Comparison of ENCODE assay signal across 8 cellular contexts in genomic region chr16:67399218-67399733, GRCh38. TPM values are rescaled to one million over a fixed set of nuclear protein-coding genes. Genes with fewer than 3 reads are reported as not detected.
DNase-seq lines count a peak whose midpoint lies in the region; ATAC-seq, FAIRE-seq and TF ChIP-seq lines count a peak whose summit lies in the region.

No MANE protein-coding gene starts in this region.

- no peaks in the 10 kb centered on the region for H3K79me2 ChIP-seq in mammary epithelial cell (ENCODE audit: insufficient read depth, low read length)
- no peaks in the 10 kb centered on the region for H3K79me2 ChIP-seq in parathyroid adenoma

- ATAC-seq in HG03520 (IDR thresholded peaks at IDR 0.05; ENCODE audit: unreplicated experiment), result no peak
- ATAC-seq in GM19328 (IDR thresholded peaks at IDR 0.05; ENCODE audit: unreplicated experiment), result no peak

- H4K20me1 ChIP-seq in mammary epithelial cell (ENCODE audit: insufficient read depth, low read length), result no peaks in the 10 kb centered on the region

- dilution Hi-C loops in mammary epithelial cell (cut with HindIII; ENCODE audit: low sequenced_read_pairs), result no loop called here

- in situ Hi-C loops in mammary epithelial cell (cut with MboI; ENCODE audit: low sequenced_read_pairs in 2 of 2), result no loop called here

- no peak for DNase-seq in breast epithelium (ENCODE audit: low spot score in 2 of 2)
- DNase-seq in mammary epithelial cell, result no peak
- DNase-seq in activated T-cell treated with anti-CD3 and anti-CD28 coated beads for 48 hours (ENCODE audit: low read depth), result peak; percentile 66
- DNase-seq in frontal cortex (ENCODE audit: low spot score in 2 of 2), result peak; percentile 72 to 78
- no peak for DNase-seq in NCI-H1105 treated with DMSO at 0.1 percent for 48 hours (lab: John Stamatoyannopoulos, UW)

- no peaks in the 10 kb centered on the region for H3K36me3 ChIP-seq in breast epithelium
- H3K36me3 ChIP-seq in mammary epithelial cell (ENCODE audit: insufficient read depth, low read length), result no peaks in the 10 kb centered on the region
- no peaks in the 10 kb centered on the region for H3K36me3 ChIP-seq in parathyroid adenoma (ENCODE audit: control insufficient read depth, insufficient read depth, low read length)

- CTCF ChIA-PET in mammary epithelial cell (lab: Charles Lee; ENCODE audit: low non-redundant PET), result interaction anchor here (0.8 kb wide), 1 partner anchor 72 kb away, joined by 3 read pairs; no protein-coding TSS in a partner anchor

- H3K9ac ChIP-seq in mammary epithelial cell (ENCODE audit: insufficient read depth, low read length) (no peak overlapping the region), parathyroid adenoma (no peak overlapping the region)

- H3K27ac ChIP-seq in breast epithelium (peak overlapping the region in 1 of 2 donors; percentile 86), mammary epithelial cell (ENCODE audit: insufficient read depth, low read depth, low read length) (no peak overlapping the region), parathyroid adenoma (no peak overlapping the region)

- 65% methylated on average over 14 of the region's 42 CpGs for WGBS in mammary epithelial cell (ENCODE audit: low coverage, missing lambda C conversion rate)

- TF ChIP-seq POLR2A in breast epithelium (IDR thresholded peaks at IDR 0.05), result no peak

- BruUV-seq in mammary epithelial cell (replicated peaks; lab: Mats Ljungman, UMichigan), result no TSS peak

- no peaks in the 10 kb centered on the region for H3K9me3 ChIP-seq in breast epithelium
- no peaks in the 10 kb centered on the region for H3K9me3 ChIP-seq in mammary epithelial cell (replicated peaks; ENCODE audit: insufficient read depth, low read length)
- no peaks in the 10 kb centered on the region for H3K9me3 ChIP-seq in parathyroid adenoma (ENCODE audit: control insufficient read depth, low read length)

- no peak overlapping the region for H2AFZ ChIP-seq in mammary epithelial cell (ENCODE audit: low read depth, low read length)
- H2AFZ ChIP-seq in parathyroid adenoma, result peak overlapping the region; percentile 35

- TF ChIP-seq CTCF in breast epithelium (IDR thresholded peaks at IDR 0.05) (peak; percentile 21 to 73 (median 58)), mammary epithelial cell (conservative IDR thresholded peaks at IDR 0.05 in 1 of 2, IDR thresholded peaks at IDR 0.05 in 1 of 2; ENCODE audit: extremely low read depth in 1 of 2, insufficient read depth in 1 of 2, low read depth in 1 of 2, low read length in 2 of 2) (peak in 1 of 2 donors; percentile 50), parathyroid adenoma (IDR thresholded peaks at IDR 0.05) (peak; percentile 75)

- H3K4me3 ChIP-seq in breast epithelium (peak overlapping the region in 2 of 3 donors; percentile 22 to 44), mammary epithelial cell (replicated peaks in 1 of 3; ENCODE audit: insufficient read depth in 1 of 3, low read depth in 2 of 3, low read length in 3 of 3) (no peak overlapping the region), parathyroid adenoma (ENCODE audit: low read depth, low read length) (no peak overlapping the region)

- no peak overlapping the region for H3K4me2 ChIP-seq in mammary epithelial cell (ENCODE audit: insufficient read depth, low read depth, low read length)
- no peak overlapping the region for H3K4me2 ChIP-seq in parathyroid adenoma (ENCODE audit: low read length)

- FAIRE-seq in frontal cortex (lab: Jason Lieb, UNC), result no peak

- no peaks in the 10 kb centered on the region for H3K27me3 ChIP-seq in breast epithelium
- no peaks in the 10 kb centered on the region for H3K27me3 ChIP-seq in mammary epithelial cell (ENCODE audit: insufficient read depth, low read length)
- no peaks in the 10 kb centered on the region for H3K27me3 ChIP-seq in parathyroid adenoma (ENCODE audit: control insufficient read depth, insufficient read depth, low read length)

- H3K4me1 ChIP-seq in breast epithelium (peaks cover 4 to 23% of the 10 kb centered on the region in 2 donors), mammary epithelial cell (ENCODE audit: insufficient read depth, low read length) (peaks cover 45% of the 10 kb centered on the region), parathyroid adenoma (peaks cover 25% of the 10 kb centered on the region)

- intact Hi-C loops in breast epithelium (cut with DNase I; ENCODE audit: low total_unique reads) (no loop called here), mammary epithelial cell (cut with micrococcal nuclease) (loop anchor here (2.0 kb wide), 1 partner anchor 18 kb away; the partner anchor contains the start of gene ZDHHC1)

RNA-seq across cellular contexts. Expression of gene TPPP3, which starts 6.0 kb away (rescaled TPM):
- 1 to 10 TPM; 1.3 to 6.9 (median 3.6) TPM for total RNA-seq in breast epithelium
- total RNA-seq in mammary epithelial cell, result not detected
- 0.14 TPM for polyA plus RNA-seq in mammary epithelial cell
- polyA minus RNA-seq in mammary epithelial cell, result not detected
- 2.0 TPM for total RNA-seq in frontal cortex

RNA-seq across cellular contexts. Expression of gene ZDHHC1, which starts 17.0 kb away (rescaled TPM):
- 10 to 100 TPM; 17.4 to 20.3 (median 19.3) TPM for total RNA-seq in breast epithelium
- total RNA-seq in mammary epithelial cell, result 1 to 10 TPM; 5.3 to 6.3 TPM
- polyA plus RNA-seq in mammary epithelial cell, result 2.4 TPM
- polyA minus RNA-seq in mammary epithelial cell, result 0.88 TPM
- 1.2 TPM for total RNA-seq in frontal cortex

RNA-seq across cellular contexts. Expression of gene HSD11B2, which starts 31.6 kb away (rescaled TPM):
- total RNA-seq in breast epithelium (10 to 100 TPM in 2 of 3 donors, under 1 TPM in 1; 0.32 to 66.9 (median 10.2) TPM), mammary epithelial cell (1 to 10 TPM in 1 of 2 donors, under 1 TPM in 1; 0.56 to 1.8 TPM), frontal cortex (0.41 TPM)
- polyA plus RNA-seq in mammary epithelial cell, result 1.00 TPM
- polyA minus RNA-seq in mammary epithelial cell, result not detected

Comparison
In these comparisons a context has a peak if more than half of its experiments do, and no peak if none do; other contexts are left out.
1. H3K4me3 ChIP-seq: peak in breast epithelium (2 of 3); none in mammary epithelial cell (0 of 3) and parathyroid adenoma (single experiment).
2. DNase-seq: peak in activated T-cell treated with anti-CD3 and anti-CD28 coated beads for 48 hours (single experiment) and frontal cortex (2 of 2); none in breast epithelium (0 of 2), mammary epithelial cell (single experiment) and NCI-H1105 treated with DMSO at 0.1 percent for 48 hours (single experiment).